11 cellular contexts compared by ENCODE assay signal in the genomic region with DNA sequence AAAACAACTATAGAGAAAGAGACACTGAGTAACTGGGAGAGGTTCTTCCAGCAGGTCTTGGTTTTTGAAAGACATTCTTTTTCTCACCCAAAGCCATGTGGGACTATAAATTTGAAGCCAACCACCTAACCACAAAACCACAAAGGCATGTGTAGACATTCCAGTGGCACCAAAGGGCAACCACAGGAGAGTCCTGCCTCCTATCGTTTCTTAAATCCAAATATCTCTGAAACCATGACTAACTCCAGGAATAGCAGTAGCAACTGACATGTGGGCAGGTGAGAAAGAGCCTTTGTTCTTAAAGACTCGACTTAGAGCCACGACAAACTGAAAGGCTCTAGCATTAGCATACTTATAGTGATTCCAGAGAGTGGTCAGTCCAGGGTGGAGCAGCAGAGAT. TPM values are rescaled to one million over a fixed set of nuclear protein-coding genes. Genes with fewer than 3 reads are reported as not detected.
A peak's percentile ranks its signal among the peaks of the same experiment; 100 is the strongest.
DNase-seq lines count a peak whose midpoint lies in the region; ATAC-seq, FAIRE-seq and TF ChIP-seq lines count a peak whose summit lies in the region.
"Had no signal": no experiment of that assay in that cellular context is flagged by ENCODE, and none has a peak within 500 bp of the region (broad histone marks: within the 10 kb centered on the region; RNA-seq: fewer than 3 reads in every experiment).

No MANE protein-coding gene starts in this region.

- peak; percentile 25 for DNase-seq in HepG2 (ENCODE audit: low spot score)
- no peak for DNase-seq in right lobe of liver
- DNase-seq in NCI-H226, result peak; percentile 86
- DNase-seq in bronchial epithelial cell (ENCODE audit: low read depth), result peak; percentile 92
- DNase-seq in stromal cell of bone marrow (ENCODE audit: low read depth), result peak; percentile 3
- DNase-seq in NCI-H1048 (lab: John Stamatoyannopoulos, UW), result no peak
- no peak for DNase-seq in testis
- no peak for DNase-seq in germinal center (ENCODE audit: low spot score)
- DNase-seq: heart left ventricle, nucleus accumbens had no signal

- in situ Hi-C loops in HepG2 (cut with HindIII; ENCODE audit: extremely low pct_ligation_motif_present, low pct_unique_long_range_greater_than_20kb), result no loop called here

- TF ChIP-seq RAD21 in HepG2 (CRISPR knock-in tag; IDR thresholded peaks at IDR 0.05), result no peak

- no peaks in the 10 kb centered on the region for H3K9me3 ChIP-seq in HepG2 (ENCODE audit: low read length)
- H3K9me3 ChIP-seq in right lobe of liver, result no peaks in the 10 kb centered on the region
- H3K9me3 ChIP-seq in testis, result no peaks in the 10 kb centered on the region
- H3K9me3 ChIP-seq: heart left ventricle had no signal

- no peak for TF ChIP-seq POLR2A in HepG2 (IDR thresholded peaks at IDR 0.05; ENCODE audit: insufficient read depth in 1 of 2, low read depth in 2 of 2, low read length in 2 of 2)
- no peak for TF ChIP-seq POLR2A in right lobe of liver (IDR thresholded peaks at IDR 0.05)
- no peak for TF ChIP-seq POLR2A in testis (IDR thresholded peaks at IDR 0.05)

- FAIRE-seq in HepG2 (lab: Jason Lieb, UNC), result no peak
- FAIRE-seq in bronchial epithelial cell (lab: Jason Lieb, UNC), result peak; percentile 86

- POLR2A ChIA-PET in HepG2 (lab: Yijun Ruan, JAX), result no interaction called here

- H3K27ac ChIP-seq in HepG2 (ENCODE audit: extremely low read length, insufficient read depth, low read length), result no peak overlapping the region
- no peak overlapping the region for H3K27ac ChIP-seq in right lobe of liver
- no peak overlapping the region for H3K27ac ChIP-seq in testis
- H3K27ac ChIP-seq: heart left ventricle had no signal

- WGBS in HepG2 (ENCODE audit: low lambda C conversion rate), result 0% methylated on average over 3 of the region's 3 CpGs
- 39% methylated on average over 3 of the region's 3 CpGs for WGBS in right lobe of liver (ENCODE audit: insufficient coverage, low coverage, low lambda C conversion rate, missing lambda C conversion rate)
- WGBS in testis, 2 donors, result 41 to 53% methylated on average over 3 of the region's 3 CpGs

- H3K4me3 ChIP-seq in HepG2 (replicated peaks in 1 of 3; ENCODE audit: insufficient read depth in 1 of 3, low read depth in 2 of 3, low read length in 3 of 3), result no peak overlapping the region
- no peak overlapping the region for H3K4me3 ChIP-seq in right lobe of liver
- H3K4me3 ChIP-seq in bronchial epithelial cell (ENCODE audit: low read depth, low read length), result no peak overlapping the region
- no peak overlapping the region for H3K4me3 ChIP-seq in testis
- H3K4me3 ChIP-seq: heart left ventricle had no signal

- no peak overlapping the region for H3K9ac ChIP-seq in HepG2 (ENCODE audit: insufficient read depth, low read depth, low read length)

- H3K36me3 ChIP-seq in HepG2 (replicated peaks in 1 of 2; ENCODE audit: control insufficient read depth in 1 of 2, insufficient read depth in 2 of 2, low read length in 2 of 2) (no peaks in the 10 kb centered on the region), right lobe of liver (no peaks in the 10 kb centered on the region), bronchial epithelial cell (ENCODE audit: control insufficient read depth, insufficient read depth, low read length) (no peaks in the 10 kb centered on the region), testis (ENCODE audit: low read depth, missing control alignments) (no peaks in the 10 kb centered on the region)
- H3K36me3 ChIP-seq: heart left ventricle had no signal

- no TSS peak for BruUV-seq in HepG2 (replicated peaks; lab: Mats Ljungman, UMichigan)

- CTCF ChIA-PET in HepG2 (lab: Yijun Ruan, JAX; ENCODE audit: low intra/inter-chr PET ratio, low total read pairs), result interaction anchor here (4.2 kb wide), 1 partner anchor 57 kb away, joined by 37 read pairs; no protein-coding TSS in a partner anchor

- TF ChIP-seq EP300 in HepG2 (IDR thresholded peaks at IDR 0.05; ENCODE audit: low read depth in 2 of 2, low read length in 2 of 2), result no peak
- TF ChIP-seq EP300 in HepG2 (CRISPR knock-in tag; IDR thresholded peaks at IDR 0.05; ENCODE audit: borderline replicate concordance), result no peak

- H3K79me2 ChIP-seq in HepG2 (ENCODE audit: insufficient read depth, low read length), result no peaks in the 10 kb centered on the region

- no peak for TF ChIP-seq CTCF in HepG2 (CRISPR knock-in tag; IDR thresholded peaks at IDR 0.05)
- no peak for TF ChIP-seq CTCF in right lobe of liver (IDR thresholded peaks at IDR 0.05)
- no peak for TF ChIP-seq CTCF in bronchial epithelial cell (IDR thresholded peaks at IDR 0.05; ENCODE audit: insufficient read depth, low read length, severe bottlenecking)
- TF ChIP-seq CTCF in testis (IDR thresholded peaks at IDR 0.05), result no peak

- H2AFZ ChIP-seq in HepG2 (ENCODE audit: low read length), result no peak overlapping the region

- intact Hi-C loops in HepG2 (cut with micrococcal nuclease; ENCODE audit: unreplicated experiment) (loop anchor here (5.0 kb wide), 1 partner anchor 570 kb away; no protein-coding TSS in a partner anchor), right lobe of liver (cut with DNase I) (no loop called here), testis (cut with DNase I; ENCODE audit: low total_unique reads) (loop anchor here (10.0 kb wide), 1 partner anchor 53 kb away; no protein-coding TSS in a partner anchor)

- H3K4me1 ChIP-seq in HepG2 (ENCODE audit: insufficient read depth, low read length) (no peaks in the 10 kb centered on the region), right lobe of liver (no peaks in the 10 kb centered on the region), testis (no peaks in the 10 kb centered on the region)
- H3K4me1 ChIP-seq: heart left ventricle had no signal

- H3K27me3 ChIP-seq in HepG2 (ENCODE audit: control insufficient read depth in 1 of 2, insufficient read depth in 2 of 2, low read length in 2 of 2) (no peaks in the 10 kb centered on the region), right lobe of liver (no peaks in the 10 kb centered on the region), bronchial epithelial cell (ENCODE audit: control insufficient read depth, insufficient read depth, low read length) (peaks cover 33% of the 10 kb centered on the region), testis (no peaks in the 10 kb centered on the region)

- no peak overlapping the region for H3K4me2 ChIP-seq in HepG2 (ENCODE audit: low read depth, low read length)

- ATAC-seq in HepG2, result no peak
- no peak for ATAC-seq in right lobe of liver
- ATAC-seq: heart left ventricle had no signal

- H4K20me1 ChIP-seq in HepG2 (ENCODE audit: insufficient read depth, low read length), result no peaks in the 10 kb centered on the region

TF ChIP-seq in HepG2, 621 proteins besides CTCF, POLR2A, EP300 and RAD21 (continues in another document):
- TF ChIP-seq, protein P1, sequence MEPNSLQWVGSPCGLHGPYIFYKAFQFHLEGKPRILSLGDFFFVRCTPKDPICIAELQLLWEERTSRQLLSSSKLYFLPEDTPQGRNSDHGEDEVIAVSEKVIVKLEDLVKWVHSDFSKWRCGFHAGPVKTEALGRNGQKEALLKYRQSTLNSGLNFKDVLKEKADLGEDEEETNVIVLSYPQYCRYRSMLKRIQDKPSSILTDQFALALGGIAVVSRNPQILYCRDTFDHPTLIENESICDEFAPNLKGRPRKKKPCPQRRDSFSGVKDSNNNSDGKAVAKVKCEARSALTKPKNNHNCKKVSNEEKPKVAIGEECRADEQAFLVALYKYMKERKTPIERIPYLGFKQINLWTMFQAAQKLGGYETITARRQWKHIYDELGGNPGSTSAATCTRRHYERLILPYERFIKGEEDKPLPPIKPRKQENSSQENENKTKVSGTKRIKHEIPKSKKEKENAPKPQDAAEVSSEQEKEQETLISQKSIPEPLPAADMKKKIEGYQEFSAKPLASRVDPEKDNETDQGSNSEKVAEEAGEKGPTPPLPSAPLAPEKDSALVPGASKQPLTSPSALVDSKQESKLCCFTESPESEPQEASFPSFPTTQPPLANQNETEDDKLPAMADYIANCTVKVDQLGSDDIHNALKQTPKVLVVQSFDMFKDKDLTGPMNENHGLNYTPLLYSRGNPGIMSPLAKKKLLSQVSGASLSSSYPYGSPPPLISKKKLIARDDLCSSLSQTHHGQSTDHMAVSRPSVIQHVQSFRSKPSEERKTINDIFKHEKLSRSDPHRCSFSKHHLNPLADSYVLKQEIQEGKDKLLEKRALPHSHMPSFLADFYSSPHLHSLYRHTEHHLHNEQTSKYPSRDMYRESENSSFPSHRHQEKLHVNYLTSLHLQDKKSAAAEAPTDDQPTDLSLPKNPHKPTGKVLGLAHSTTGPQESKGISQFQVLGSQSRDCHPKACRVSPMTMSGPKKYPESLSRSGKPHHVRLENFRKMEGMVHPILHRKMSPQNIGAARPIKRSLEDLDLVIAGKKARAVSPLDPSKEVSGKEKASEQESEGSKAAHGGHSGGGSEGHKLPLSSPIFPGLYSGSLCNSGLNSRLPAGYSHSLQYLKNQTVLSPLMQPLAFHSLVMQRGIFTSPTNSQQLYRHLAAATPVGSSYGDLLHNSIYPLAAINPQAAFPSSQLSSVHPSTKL (CRISPR knock-in tag; IDR thresholded peaks at IDR 0.05), result no peak
- no peak for TF ChIP-seq ZNF136 (CRISPR knock-in tag; IDR thresholded peaks at IDR 0.05; ENCODE audit: low read depth)

RNA-seq across cellular contexts. Expression of a gene that starts 9.3 kb away (rescaled TPM):
- total RNA-seq in HepG2 (2016; rRNA removed; fragmentation: Illumina TruSeq; extraction: Trizol), result not detected in 2 replicates
- not detected in 2 replicates for total RNA-seq in HepG2 (2016; cell fraction: cytosol; rRNA removed; fragmentation: Illumina TruSeq; extraction: Trizol; ENCODE audit: low read depth)
- not detected in 2 replicates for total RNA-seq in HepG2 (2016; cell fraction: insoluble cytoplasmic fraction; rRNA removed; fragmentation: Illumina TruSeq; extraction: Trizol)
- total RNA-seq in HepG2 (2016; cell fraction: membrane; rRNA removed; fragmentation: Illumina TruSeq; extraction: Trizol), result not detected in 2 replicates
- not detected in 2 replicates for total RNA-seq in HepG2 (2016; cell fraction: nucleus; rRNA removed; fragmentation: Illumina TruSeq; extraction: Trizol)
- polyA plus RNA-seq in HepG2 (2011; rRNA removed), result 0.04 and 0.08 TPM in 2 replicates
- polyA plus RNA-seq in HepG2 (2011; cell fraction: cytosol; rRNA removed), result not detected in 2 replicates
- 0.09 and 0.10 TPM in 2 replicates for polyA plus RNA-seq in HepG2 (2011; cell fraction: nucleus; rRNA removed)
- polyA plus RNA-seq in HepG2 (2012), result 0.05 TPM in 1 of 2 replicates, not detected in the other
- not detected in 2 replicates for polyA plus RNA-seq in HepG2 (2016; cell fraction: cytosol; fragmentation: Illumina TruSeq; extraction: Trizol; ENCODE audit: low read depth)
- polyA plus RNA-seq in HepG2 (2016; cell fraction: insoluble cytoplasmic fraction; fragmentation: Illumina TruSeq; extraction: Trizol; ENCODE audit: low read depth), result not detected in 2 replicates
- polyA plus RNA-seq in HepG2 (2016; cell fraction: membrane; fragmentation: Illumina TruSeq; extraction: Trizol; ENCODE audit: low read depth), result not detected in 2 replicates
- polyA plus RNA-seq in HepG2 (2016; cell fraction: nucleus; fragmentation: Illumina TruSeq; extraction: Trizol; ENCODE audit: insufficient read depth, low read depth), result not detected in 2 replicates
- not detected in 2 replicates for polyA minus RNA-seq in HepG2 (2011; rRNA and poly(A)+ RNA removed; ENCODE audit: low replicate concordance)
- not detected in 2 replicates for polyA minus RNA-seq in HepG2 (2011; cell fraction: cytosol; rRNA and poly(A)+ RNA removed)
- not detected in 2 replicates for polyA minus RNA-seq in HepG2 (2011; cell fraction: nucleus; rRNA and poly(A)+ RNA removed)
- total RNA-seq in right lobe of liver, result under 1 TPM in 1 of 6 experiments, not detected in 5; 0.11 TPM
- not detected in 2 replicates for total RNA-seq in bronchial epithelial cell
- total RNA-seq in testis, result 1 to 10 TPM; 1.5 to 1.8 TPM
- 8.1 TPM for polyA plus RNA-seq in testis (ENCODE audit: insufficient read depth, low read depth, low replicate concordance)
- polyA plus RNA-seq: CD14-positive monocyte had no signal

Comparison
In these comparisons a context has a peak if more than half of its experiments do, and no peak if none do; other contexts are left out.
1. DNase-seq: peak in HepG2 (single experiment), NCI-H226 (single experiment), bronchial epithelial cell (single experiment) and stromal cell of bone marrow (single experiment); none in right lobe of liver (0 of 3), NCI-H1048 (single experiment), testis (single experiment) and germinal center (single experiment).
2. intact Hi-C loops: an anchor here in HepG2 (5.0 kb wide) and testis (10.0 kb wide); none called in right lobe of liver.